ENCODE assay signal across 10 cellular contexts in genomic region chr1:168709407-168709891, GRCh38. TPM values are rescaled to one million over a fixed set of nuclear protein-coding genes. Genes with fewer than 3 reads are reported as not detected.
DNase-seq lines count a peak whose midpoint lies in the region; ATAC-seq, FAIRE-seq and TF ChIP-seq lines count a peak whose summit lies in the region.
"Had no signal": no experiment of that assay in that cellular context is flagged by ENCODE, and none has a peak within 500 bp of the region (broad histone marks: within the 10 kb centered on the region; RNA-seq: fewer than 3 reads in every experiment).

No MANE protein-coding gene starts in this region.

- no peak overlapping the region for H4K5ac ChIP-seq in IMR-90 (ENCODE audit: low read depth, low read length)

- H3K4me1 ChIP-seq in IMR-90 (ENCODE audit: control insufficient read depth, insufficient read depth, low read length) (no peaks in the 10 kb centered on the region), mammary epithelial cell (ENCODE audit: insufficient read depth, low read length) (peaks cover 26% of the 10 kb centered on the region)

- DNase-seq in IMR-90 (peak; percentile 4), mammary epithelial cell (peak; percentile 95), kidney tubule cell (ENCODE audit: low spot score) (peak; percentile 87), stromal cell of bone marrow (ENCODE audit: low read depth) (peak; percentile 80), GM13977 (ENCODE audit: low spot score) (no peak), GM12892 (ENCODE audit: insufficient read length) (no peak), NCI-H524 (lab: John Stamatoyannopoulos, UW) (no peak)
- no peak for DNase-seq in activated T-cell treated with anti-CD3 and anti-CD28 coated beads, Interleukin-2, amount 50 U/mL, for 4 hours
- DNase-seq: GF-D8 had no signal

- no peak overlapping the region for H4K91ac ChIP-seq in IMR-90 (ENCODE audit: insufficient read depth, low read depth, low read length)

- H3K4me2 ChIP-seq in IMR-90 (ENCODE audit: low read depth, low read length) (no peak overlapping the region), mammary epithelial cell (ENCODE audit: insufficient read depth, low read depth, low read length) (peak overlapping the region; percentile 64)

- H3K27me3 ChIP-seq in IMR-90 (ENCODE audit: control insufficient read depth, insufficient read depth, low read length) (no peaks in the 10 kb centered on the region), mammary epithelial cell (ENCODE audit: insufficient read depth, low read length) (no peaks in the 10 kb centered on the region)

- H3K23ac ChIP-seq in IMR-90 (ENCODE audit: low read depth, low read length), result no peak overlapping the region

- no peaks in the 10 kb centered on the region for H3K36me3 Mint-ChIP-seq in activated T-cell treated with anti-CD3 and anti-CD28 coated beads, Interleukin-2, amount 50 U/mL, for 4 hours (ENCODE audit: insufficient read depth)
- H3K36me3 Mint-ChIP-seq: memory B cell had no signal

- CTCF ChIA-PET in IMR-90 (lab: Yijun Ruan, JAX) (no interaction called here), mammary epithelial cell (lab: Charles Lee; ENCODE audit: low non-redundant PET) (no interaction called here)

- no peaks in the 10 kb centered on the region for H3K9me1 ChIP-seq in IMR-90 (ENCODE audit: insufficient read depth, low read length)

- H2BK120ac ChIP-seq in IMR-90 (ENCODE audit: low read depth, low read length), result no peak overlapping the region

- H3K4me3 Mint-ChIP-seq in activated T-cell treated with anti-CD3 and anti-CD28 coated beads, Interleukin-2, amount 50 U/mL, for 4 hours, result no peak overlapping the region
- H3K4me3 Mint-ChIP-seq: memory B cell had no signal

- no peak overlapping the region for H2BK15ac ChIP-seq in IMR-90 (ENCODE audit: low read depth, low read length)

- dilution Hi-C loops in IMR-90 (cut with HindIII; ENCODE audit: low sequenced_read_pairs, unreplicated experiment) (no loop called here), mammary epithelial cell (cut with HindIII; ENCODE audit: low sequenced_read_pairs) (no loop called here)

- H3K9ac ChIP-seq in IMR-90 (ENCODE audit: low read depth, low read length) (no peak overlapping the region), mammary epithelial cell (ENCODE audit: insufficient read depth, low read length) (peak overlapping the region; percentile 86)

- H3K36me3 ChIP-seq in IMR-90 (ENCODE audit: control insufficient read depth, insufficient read depth, low read length) (no peaks in the 10 kb centered on the region), mammary epithelial cell (ENCODE audit: insufficient read depth, low read length) (no peaks in the 10 kb centered on the region)

- no peak overlapping the region for H3K4ac ChIP-seq in IMR-90 (ENCODE audit: low read depth, low read length)

- in situ Hi-C loops in IMR-90 (cut with MboI; ENCODE audit: low sequenced_read_pairs) (no loop called here), mammary epithelial cell (cut with MboI; ENCODE audit: low sequenced_read_pairs in 2 of 2) (loop anchor here in 1 of 2 donors (10.0 kb wide), 1 partner anchor 55 kb away; no protein-coding TSS in a partner anchor), GM13977 (cut with MboI; ENCODE audit: low pct_unique_long_range_greater_than_20kb, low sequenced_read_pairs, unreplicated experiment) (no loop called here)

- H3K4me1 Mint-ChIP-seq in activated T-cell treated with anti-CD3 and anti-CD28 coated beads, Interleukin-2, amount 50 U/mL, for 4 hours (ENCODE audit: low read depth), result no peaks in the 10 kb centered on the region
- H3K4me1 Mint-ChIP-seq: memory B cell had no signal

- BruUV-seq in IMR-90 (replicated peaks; lab: Mats Ljungman, UMichigan) (no TSS peak), mammary epithelial cell (replicated peaks; lab: Mats Ljungman, UMichigan) (TSS peak; percentile 97)

- intact Hi-C loops in IMR-90 (cut with micrococcal nuclease), result no loop called here
- intact Hi-C loops in mammary epithelial cell (cut with micrococcal nuclease), result loop anchor here (2.0 to 10.0 kb wide), 2 partner anchors 73 to 655 kb away; partner anchors contain the start of genes BLZF1 and NME7

- H3K27ac ChIP-seq in IMR-90 (ENCODE audit: insufficient read depth, low read length) (no peak overlapping the region), mammary epithelial cell (ENCODE audit: insufficient read depth, low read depth, low read length) (peak overlapping the region; percentile 99)

- TF ChIP-seq RAD21 in IMR-90 (IDR thresholded peaks at IDR 0.05; ENCODE audit: low read length), result no peak

- no peak overlapping the region for H3K14ac ChIP-seq in IMR-90 (replicated peaks; ENCODE audit: low read depth, low read length)

- H4K20me1 ChIP-seq in IMR-90 (ENCODE audit: insufficient read depth, low read length), result no peaks in the 10 kb centered on the region
- H4K20me1 ChIP-seq in mammary epithelial cell (ENCODE audit: insufficient read depth, low read length), result no peaks in the 10 kb centered on the region

- no peak overlapping the region for H4K8ac ChIP-seq in IMR-90 (ENCODE audit: low read depth in 2 of 2, low read length in 2 of 2)

- H2AFZ ChIP-seq in IMR-90 (replicated peaks; ENCODE audit: low read length, poor library complexity), result no peak overlapping the region
- H2AFZ ChIP-seq in mammary epithelial cell (ENCODE audit: low read depth, low read length), result no peak overlapping the region

- H3K79me2 ChIP-seq in mammary epithelial cell (ENCODE audit: insufficient read depth, low read length), result no peaks in the 10 kb centered on the region

- POLR2A ChIA-PET in IMR-90 (lab: Charles Lee; ENCODE audit: unreplicated experiment), result no interaction called here

- no peaks in the 10 kb centered on the region for H3K79me1 ChIP-seq in IMR-90 (ENCODE audit: low read depth in 1 of 2, low read length in 2 of 2)

- H2BK20ac ChIP-seq in IMR-90 (ENCODE audit: low read depth, low read length), result no peak overlapping the region

- no peak overlapping the region for H2AK9ac ChIP-seq in IMR-90 (replicated peaks; ENCODE audit: low read depth, low read length, poor library complexity)

- TF ChIP-seq POLR2A in IMR-90 (IDR thresholded peaks at IDR 0.05; ENCODE audit: low read depth, low read length) (no peak), GM12892 (IDR thresholded peaks at IDR 0.05; ENCODE audit: low read depth, low read length) (no peak)

- no peaks in the 10 kb centered on the region for H3K9me3 ChIP-seq in IMR-90 (ENCODE audit: control insufficient read depth, insufficient read depth, low read length)
- no peaks in the 10 kb centered on the region for H3K9me3 ChIP-seq in mammary epithelial cell (replicated peaks; ENCODE audit: insufficient read depth, low read length)

- no peak overlapping the region for H3K18ac ChIP-seq in IMR-90 (ENCODE audit: low read depth, low read length)

- no peak overlapping the region for H3K56ac ChIP-seq in IMR-90 (ENCODE audit: extremely low read depth, insufficient read depth, low read length)

- no peak overlapping the region for H2AK5ac ChIP-seq in IMR-90 (ENCODE audit: low read depth, low read length)

- no CpG with 5 or more reads among the region's 7 CpGs for WGBS in IMR-90 (ENCODE audit: extremely low coverage in 2 of 2, insufficient read length in 1 of 2), 2 experiments
- WGBS in mammary epithelial cell (ENCODE audit: low coverage, missing lambda C conversion rate), result 1% methylated on average over 7 of the region's 7 CpGs

- FAIRE-seq in GM12892 (lab: Jason Lieb, UNC), result no peak

- no peaks in the 10 kb centered on the region for H3K9me3 Mint-ChIP-seq in activated T-cell treated with anti-CD3 and anti-CD28 coated beads, Interleukin-2, amount 50 U/mL, for 4 hours

- no peak overlapping the region for H3K4me3 ChIP-seq in IMR-90 (ENCODE audit: insufficient read depth, low read depth, low read length)
- H3K4me3 ChIP-seq in mammary epithelial cell (replicated peaks in 1 of 3; ENCODE audit: insufficient read depth in 1 of 3, low read depth in 2 of 3, low read length in 3 of 3), result no peak overlapping the region

- peak; percentile 49 for ATAC-seq in IMR-90 (ENCODE audit: low read depth)
- ATAC-seq in activated T-cell treated with anti-CD3 and anti-CD28 coated beads, Interleukin-2, amount 50 U/mL, for 4 hours, result no peak

- no peak overlapping the region for H2BK5ac ChIP-seq in IMR-90 (ENCODE audit: low read depth, low read length, poor library complexity, severe bottlenecking)

- H3K27me3 Mint-ChIP-seq in activated T-cell treated with anti-CD3 and anti-CD28 coated beads, Interleukin-2, amount 50 U/mL, for 4 hours (ENCODE audit: low read depth), result peaks cover 2% of the 10 kb centered on the region

- no peak for TF ChIP-seq CTCF in IMR-90 (conservative IDR thresholded peaks at IDR 0.05; ENCODE audit: low read depth, low read length)
- no peak for TF ChIP-seq CTCF in mammary epithelial cell (conservative IDR thresholded peaks at IDR 0.05 in 1 of 2, IDR thresholded peaks at IDR 0.05 in 1 of 2; ENCODE audit: extremely low read depth in 1 of 2, insufficient read depth in 1 of 2, low read depth in 1 of 2, low read length in 2 of 2)
- TF ChIP-seq CTCF in GM13977 (IDR thresholded peaks at IDR 0.05; ENCODE audit: extremely low read depth, insufficient read depth, missing control alignments), result no peak

TF ChIP-seq in IMR-90, 13 proteins besides CTCF, POLR2A, EP300 and RAD21 (continues in another document):
- TF ChIP-seq MAFK (IDR thresholded peaks at IDR 0.05; ENCODE audit: low read depth, low read length) (no peak), RCOR1 (IDR thresholded peaks at IDR 0.05; ENCODE audit: insufficient replicate concordance, low read length) (no peak), BHLHE40 (IDR thresholded peaks at IDR 0.05; ENCODE audit: low read depth, low read length) (no peak), CHD1 (IDR thresholded peaks at IDR 0.05; ENCODE audit: low read depth, low read length) (no peak), FOS (IDR thresholded peaks at IDR 0.05; ENCODE audit: low read depth, low read length) (no peak), CEBPB (IDR thresholded peaks at IDR 0.05; ENCODE audit: low read depth, low read length) (no peak), USF2 (IDR thresholded peaks at IDR 0.05; ENCODE audit: low read depth, low read length) (no peak), SMC3 (IDR thresholded peaks at IDR 0.05; ENCODE audit: low read depth, low read length) (no peak)

RNA-seq across cellular contexts. Expression of gene DPT, which starts 19.6 kb away (rescaled TPM):
- total RNA-seq in IMR-90 (2012; rRNA removed) (not detected in 2 replicates), mammary epithelial cell (not detected)
- polyA plus RNA-seq in IMR-90 (2012; rRNA removed) (not detected in 2 replicates), mammary epithelial cell (not detected)
- polyA plus RNA-seq in IMR-90 (2012; cell fraction: cytosol; rRNA removed), result not detected in 2 replicates
- not detected in 2 replicates for polyA plus RNA-seq in IMR-90 (2012; cell fraction: nucleus; rRNA removed; ENCODE audit: low replicate concordance)
- polyA minus RNA-seq in mammary epithelial cell, result not detected
- polyA plus RNA-seq in GM12892 (2012; ENCODE audit: missing spikeins), result not detected
- total RNA-seq in activated T-cell treated with anti-CD3 and anti-CD28 coated beads, Interleukin-2, amount 50 U/mL, for 4 hours, result not detected

Comparison
In these comparisons a context has a peak if more than half of its experiments do, and no peak if none do; other contexts are left out.
1. DNase-seq: peak in IMR-90 (single experiment), mammary epithelial cell (single experiment), kidney tubule cell (single experiment) and stromal cell of bone marrow (single experiment); none in GM13977 (single experiment), GM12892 (single experiment), activated T-cell treated with anti-CD3 and anti-CD28 coated beads, Interleukin-2, amount 50 U/mL, for 4 hours (single experiment) and NCI-H524 (0 of 2).